Comparison of ENCODE assay signal across 20 cellular contexts in genomic region chr10:34477229-34477628, GRCh38.
DNase-seq lines count a peak whose midpoint lies in the region; TF ChIP-seq lines count a peak whose summit lies in the region.
"Had no signal": no experiment of that assay in that cellular context is flagged by ENCODE, and none has a peak within 500 bp of the region (broad histone marks: within the 10 kb centered on the region; RNA-seq: fewer than 3 reads in every experiment).

No MANE protein-coding gene starts in this region.

- H3K4me1 ChIP-seq in tibial artery, result peaks cover 0 to 30% (median 5%) of the 10 kb centered on the region in 4 donors
- H3K4me1 ChIP-seq: BLaER1 treated with 17β-estradiol and CSF1 and Interleukin-3, amounts not matched to agents 10 nM and 100 nM had no signal

- no peaks in the 10 kb centered on the region for H3K27me3 ChIP-seq in tibial artery
- H3K27me3 ChIP-seq in dorsolateral prefrontal cortex, result no peaks in the 10 kb centered on the region
- H3K27me3 ChIP-seq: BLaER1 treated with 17β-estradiol and CSF1 and Interleukin-3, amounts not matched to agents 10 nM and 100 nM; SJCRH30 had no signal

- no peaks in the 10 kb centered on the region for H3K9me3 ChIP-seq in tibial artery
- H3K9me3 ChIP-seq: BLaER1 treated with 17β-estradiol and CSF1 and Interleukin-3, amounts not matched to agents 10 nM and 100 nM; SJCRH30 had no signal

- no peak overlapping the region for H3K27ac ChIP-seq in tibial artery
- H3K27ac ChIP-seq in dorsolateral prefrontal cortex, result no peak overlapping the region
- H3K27ac ChIP-seq: BLaER1 treated with 17β-estradiol and CSF1 and Interleukin-3, amounts not matched to agents 10 nM and 100 nM; HL-60; SJCRH30 had no signal

- TF ChIP-seq CTCF in tibial artery (IDR thresholded peaks at IDR 0.05) (no peak), dorsolateral prefrontal cortex (IDR thresholded peaks at IDR 0.05 in 54 of 56, conservative IDR thresholded peaks at IDR 0.05 in 2 of 56; ENCODE audit: low read depth in 1 of 56, partially characterized antibody in 56 of 56) (no peak)

- intact Hi-C loops in tibial artery (cut with DNase I; ENCODE audit: low total_unique reads) (no loop called here), dorsolateral prefrontal cortex (cut with DNase I) (no loop called here)

- DNase-seq in DMS53 (lab: John Stamatoyannopoulos, UW) (peak; percentile 24), DMS53 treated with DMSO at 0.1 percent for 48 hours (lab: John Stamatoyannopoulos, UW; ENCODE audit: unreplicated experiment) (no peak), NCI-H146 treated with DMSO at 0.1 percent for 48 hours (lab: John Stamatoyannopoulos, UW; ENCODE audit: unreplicated experiment) (peak; percentile 22), SW480 (ENCODE audit: low spot score) (peak; percentile 32), tibial artery (no peak), dorsolateral prefrontal cortex (no peak), cerebellum (ENCODE audit: low spot score) (no peak)
- DNase-seq: 8988T; CD4-positive, alpha-beta T cell; DND-41; Karpas-422; NCI-H1092 treated with DMSO at 0.1 percent for 48 hours; NCI-H1436; NCI-H2029; NCI-H446 treated with DMSO at 0.1 percent for 48 hours; NCI-H774; PC-3; SJCRH30 had no signal

- H3K36me3 ChIP-seq in tibial artery, result no peaks in the 10 kb centered on the region
- H3K36me3 ChIP-seq: BLaER1 treated with 17β-estradiol and CSF1 and Interleukin-3, amounts not matched to agents 10 nM and 100 nM; SJCRH30 had no signal

- no peak overlapping the region for H3K4me3 ChIP-seq in tibial artery
- H3K4me3 ChIP-seq in dorsolateral prefrontal cortex, result no peak overlapping the region
- H3K4me3 ChIP-seq: BLaER1 treated with 17β-estradiol and CSF1 and Interleukin-3, amounts not matched to agents 10 nM and 100 nM; SJCRH30 had no signal

Comparison
In these comparisons a context has a peak if more than half of its experiments do, and no peak if none do; other contexts are left out.
1. DNase-seq: peak in DMS53 (single experiment), NCI-H146 treated with DMSO at 0.1 percent for 48 hours (single experiment) and SW480 (single experiment); none in DMS53 treated with DMSO at 0.1 percent for 48 hours (single experiment), tibial artery (0 of 2), dorsolateral prefrontal cortex (0 of 10) and cerebellum (single experiment).